In genomic region chr9:6827370-6827949, GRCh38 we compare ENCODE assay signal across 8 cellular contexts.
A peak's percentile ranks its signal among the peaks of the same experiment; 100 is the strongest.
DNase-seq lines count a peak whose midpoint lies in the region; ATAC-seq and TF ChIP-seq lines count a peak whose summit lies in the region.

No MANE protein-coding gene starts in this region.

- TF ChIP-seq CTCF in Calu3 (IDR thresholded peaks at IDR 0.05; ENCODE audit: unreplicated experiment), result no peak
- peak; percentile 44 for TF ChIP-seq CTCF in WTC11 (IDR thresholded peaks at IDR 0.05)
- TF ChIP-seq CTCF in fibroblast of pulmonary artery (IDR thresholded peaks at IDR 0.05; ENCODE audit: low read length, missing control alignments), result peak; percentile 67

- H3K27me3 Mint-ChIP-seq in Calu3 (ENCODE audit: unreplicated experiment), result no peaks in the 10 kb centered on the region
- H3K27me3 Mint-ChIP-seq in WTC11 (ENCODE audit: low read depth), result no peaks in the 10 kb centered on the region

- H3K4me3 ChIP-seq in fibroblast of pulmonary artery (replicated peaks; ENCODE audit: low read depth, low read length), result no peak overlapping the region

- H3K4me1 Mint-ChIP-seq in Calu3 (ENCODE audit: low read depth, unreplicated experiment) (peaks cover 9% of the 10 kb centered on the region), WTC11 (peaks cover 15% of the 10 kb centered on the region)

- CTCF ChIA-PET in Calu3 (lab: Charles Lee) (no interaction called here), WTC11 (lab: Charles Lee) (interaction anchor here (0.5 to 3.0 kb wide), 53 partner anchors 9 to 1085 kb away, joined by 3 to 25 read pairs (median 4); no protein-coding TSS in a partner anchor)

- H3K36me3 Mint-ChIP-seq in Calu3 (ENCODE audit: insufficient read depth, unreplicated experiment) (no peaks in the 10 kb centered on the region), WTC11 (peaks cover 36% of the 10 kb centered on the region)

- peak; percentile 50 for ATAC-seq in GM18870 (IDR thresholded peaks at IDR 0.05; ENCODE audit: unreplicated experiment)
- ATAC-seq in WTC11, result peak; percentile 89
- no peak for ATAC-seq in HG03025 (IDR thresholded peaks at IDR 0.05; ENCODE audit: low FRiP score, unreplicated experiment)
- ATAC-seq in HG03457 (IDR thresholded peaks at IDR 0.05; ENCODE audit: unreplicated experiment), result no peak

- intact Hi-C loops in Calu3 (cut with micrococcal nuclease; ENCODE audit: unreplicated experiment), result loop anchor here (2.0 to 5.0 kb wide), 2 partner anchors 79 to 220 kb away; no protein-coding TSS in a partner anchor

- POLR2A ChIA-PET in WTC11 (lab: Charles Lee), result interaction anchor here (0.8 to 1.2 kb wide), 3 partner anchors 12 to 344 kb away, joined by 3 to 4 read pairs (median 4); no protein-coding TSS in a partner anchor

- H3K27ac Mint-ChIP-seq in Calu3 (ENCODE audit: unreplicated experiment), result no peak overlapping the region
- peak overlapping the region; percentile 73 for H3K27ac Mint-ChIP-seq in WTC11

- BruUV-seq in Calu3 (replicated peaks; lab: Mats Ljungman, UMichigan), result no TSS peak

- H3K4me3 Mint-ChIP-seq in Calu3 (ENCODE audit: low read depth, unreplicated experiment), result no peak overlapping the region
- no peak overlapping the region for H3K4me3 Mint-ChIP-seq in WTC11

- H3K9me3 Mint-ChIP-seq in Calu3 (ENCODE audit: low read depth, unreplicated experiment) (no peaks in the 10 kb centered on the region), WTC11 (peaks cover 15% of the 10 kb centered on the region)

- DNase-seq in Calu3 (peak; percentile 27), NCI-H146 (lab: John Stamatoyannopoulos, UW) (peak; percentile 55), WTC11 (ENCODE audit: low spot score) (peak; percentile 32), fibroblast of pulmonary artery (ENCODE audit: low read depth) (peak; percentile 69), putamen (ENCODE audit: low spot score) (peak; percentile 18)

TF ChIP-seq in WTC11, 78 proteins besides CTCF, POLR2A, EP300 and RAD21:
- TF ChIP-seq SMAD3 (CRISPR knock-in tag; IDR thresholded peaks at IDR 0.05; ENCODE audit: borderline replicate concordance) (no peak), AR (CRISPR knock-in tag; IDR thresholded peaks at IDR 0.05) (no peak), ZNF317 (CRISPR knock-in tag; IDR thresholded peaks at IDR 0.05; ENCODE audit: borderline replicate concordance, low read depth) (no peak), PRRX2 (CRISPR knock-in tag; IDR thresholded peaks at IDR 0.05) (no peak), ZNF532 (CRISPR knock-in tag; IDR thresholded peaks at IDR 0.05; ENCODE audit: borderline replicate concordance) (no peak), ETV6 (CRISPR knock-in tag; IDR thresholded peaks at IDR 0.05) (no peak)

Comparison
In these comparisons a context has a peak if more than half of its experiments do, and no peak if none do; other contexts are left out.
1. DNase-seq: peak in every context shown above with its lines; median percentile 69 in fibroblast of pulmonary artery; 55 in NCI-H146; 32 in WTC11; 27 in Calu3; 18 in putamen.
2. ATAC-seq: peak in GM18870 (single experiment) and WTC11 (single experiment); none in HG03025 (single experiment) and HG03457 (single experiment).